ENCODE assay signal across 1 cellular context in the genomic region with DNA sequence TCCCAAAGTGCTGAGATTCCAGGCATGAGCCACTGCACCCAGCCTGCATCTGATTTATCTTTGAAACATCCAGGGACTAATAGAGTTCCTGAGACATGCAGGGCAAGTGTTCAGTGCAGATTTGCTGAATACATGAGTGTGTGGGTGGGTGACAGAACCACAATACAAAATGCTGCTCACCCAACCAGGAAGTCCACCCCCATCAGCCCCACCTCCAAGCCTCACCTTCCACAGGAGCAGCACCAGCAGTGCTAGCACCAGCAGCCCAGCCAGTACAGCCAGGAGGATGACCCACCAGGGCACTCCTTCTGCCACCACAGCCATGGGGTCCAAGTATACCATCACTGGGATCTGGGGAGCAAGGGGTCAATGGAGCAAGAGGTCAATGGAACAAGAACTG.
TF ChIP-seq lines count a peak whose summit lies in the region.

No MANE protein-coding gene starts in this region.

TF ChIP-seq in HEK293T, 16 proteins besides CTCF, POLR2A, EP300 and RAD21 (continued from another document):
- no peak for TF ChIP-seq ELF4 (IDR thresholded peaks at IDR 0.05)
- TF ChIP-seq L3MBTL2 (conservative IDR thresholded peaks at IDR 0.05): no peak
- no peak for TF ChIP-seq FOXM1 (IDR thresholded peaks at IDR 0.05; ENCODE audit: borderline replicate concordance)
